ENCODE assay signal across 11 cellular contexts in the genomic region with DNA sequence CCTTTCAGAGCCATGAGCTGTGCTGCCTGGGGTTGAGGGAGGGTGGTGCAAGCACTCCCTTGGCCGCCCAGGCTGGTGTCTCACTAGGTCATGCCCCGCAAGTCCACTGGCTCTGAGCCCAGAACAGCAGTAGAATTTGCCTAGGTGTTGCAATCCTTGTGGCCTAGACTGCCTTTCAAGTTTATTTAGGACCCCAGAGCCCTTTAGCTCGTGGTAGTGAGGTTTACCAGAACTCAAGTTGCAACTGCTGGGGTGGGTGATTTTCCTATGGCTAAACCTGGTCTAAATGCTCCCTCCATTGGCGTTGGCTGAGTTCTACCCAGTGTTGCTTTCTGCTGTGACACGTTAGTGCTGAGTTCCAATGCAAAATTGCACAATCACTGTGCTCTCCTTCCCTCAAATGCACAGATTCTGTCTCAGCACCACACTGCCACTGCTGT.
DNase-seq lines count a peak whose midpoint lies in the region; ATAC-seq and TF ChIP-seq lines count a peak whose summit lies in the region.
"Had no signal": no experiment of that assay in that cellular context is flagged by ENCODE, and none has a peak within 500 bp of the region (broad histone marks: within the 10 kb centered on the region; RNA-seq: fewer than 3 reads in every experiment).

No MANE protein-coding gene starts in this region.

- H3K36me3 ChIP-seq in fibroblast of lung (ENCODE audit: control insufficient read depth, insufficient read depth, low read length) = no peaks in the 10 kb centered on the region
- H3K36me3 ChIP-seq: thoracic aorta had no signal

- no peaks in the 10 kb centered on the region for H3K79me2 ChIP-seq in fibroblast of lung (ENCODE audit: control insufficient read depth, insufficient read depth, low read length)

- no peak overlapping the region for H3K4me2 ChIP-seq in fibroblast of lung (ENCODE audit: extremely low read depth, insufficient read depth, low read length)

- no peaks in the 10 kb centered on the region for H4K20me1 ChIP-seq in fibroblast of lung (ENCODE audit: control insufficient read depth, extremely low read depth, insufficient read depth, low read length)

- no peak for ATAC-seq in GM18867 (IDR thresholded peaks at IDR 0.05; ENCODE audit: unreplicated experiment)

- no peaks in the 10 kb centered on the region for H3K27me3 ChIP-seq in fibroblast of lung (ENCODE audit: control insufficient read depth, insufficient read depth, low read length)

- peaks cover 9% of the 10 kb centered on the region for H3K4me1 ChIP-seq in fibroblast of lung (ENCODE audit: control insufficient read depth, extremely low read depth, insufficient read depth, low read length)

- no peaks in the 10 kb centered on the region for H3K9me3 ChIP-seq in fibroblast of lung (ENCODE audit: control insufficient read depth, insufficient read depth, low read depth, low read length)
- H3K9me3 ChIP-seq: thoracic aorta had no signal

- H2AFZ ChIP-seq in fibroblast of lung (ENCODE audit: low read length) = no peak overlapping the region

- DNase-seq in CD1c-positive myeloid dendritic cell (ENCODE audit: extremely low spot score) (peak; percentile 49), NOMO-1 treated with DMSO at 0.1 percent for 48 hours (lab: John Stamatoyannopoulos, UW; ENCODE audit: unreplicated experiment) (peak; percentile 83), fibroblast of lung (ENCODE audit: low read depth in 2 of 2) (peak; percentile 74 to 98), non-pigmented ciliary epithelial cell (ENCODE audit: low read depth) (peak; percentile 5), NCI-H345 treated with DMSO at 0.1 percent for 48 hours (lab: John Stamatoyannopoulos, UW; ENCODE audit: unreplicated experiment) (no peak)
- no peak for DNase-seq in stimulated activated CD4-positive, alpha-beta T cell treated with anti-CD3 and anti-CD28 coated beads, Interleukin-4, amount 100 ng/mL, for 1 hour
- DNase-seq in activated CD4-positive, alpha-beta T cell treated with anti-CD3 and anti-CD28 coated beads, Interleukin-2, amount 50 U/mL, for 4 hours = no peak
- DNase-seq: NCI-H526; stimulated activated CD4-positive, alpha-beta T cell treated with anti-CD3 and anti-CD28 coated beads, Interleukin-15, amount 100 ng/mL, for 24 hours had no signal

- H3K9ac ChIP-seq in fibroblast of lung (ENCODE audit: insufficient read depth, low read length) = no peak overlapping the region

- H3K4me3 ChIP-seq in fibroblast of lung (replicated peaks in 1 of 4; ENCODE audit: control extremely low read depth in 1 of 4, insufficient read depth in 1 of 4, low read depth in 3 of 4, low read length in 4 of 4) = no peak overlapping the region
- H3K4me3 ChIP-seq: thoracic aorta had no signal

- TF ChIP-seq CTCF in fibroblast of lung (conservative IDR thresholded peaks at IDR 0.05 in 1 of 2, IDR thresholded peaks at IDR 0.05 in 1 of 2; ENCODE audit: low read depth in 1 of 2, low read length in 2 of 2) = peak in 1 of 2 donors; percentile 30

- no peak overlapping the region for H3K27ac ChIP-seq in fibroblast of lung (ENCODE audit: insufficient read depth, low read length)
- H3K27ac ChIP-seq: thoracic aorta had no signal

Comparison
In these comparisons a context has a peak if more than half of its experiments do, and no peak if none do; other contexts are left out.
1. DNase-seq: peak in CD1c-positive myeloid dendritic cell (single experiment), NOMO-1 treated with DMSO at 0.1 percent for 48 hours (single experiment), fibroblast of lung (2 of 2) and non-pigmented ciliary epithelial cell (single experiment); none in stimulated activated CD4-positive, alpha-beta T cell treated with anti-CD3 and anti-CD28 coated beads, Interleukin-4, amount 100 ng/mL, for 1 hour (single experiment), activated CD4-positive, alpha-beta T cell treated with anti-CD3 and anti-CD28 coated beads, Interleukin-2, amount 50 U/mL, for 4 hours (0 of 2) and NCI-H345 treated with DMSO at 0.1 percent for 48 hours (single experiment).